ENCODE assay signal across 8 cellular contexts in the genomic region with DNA sequence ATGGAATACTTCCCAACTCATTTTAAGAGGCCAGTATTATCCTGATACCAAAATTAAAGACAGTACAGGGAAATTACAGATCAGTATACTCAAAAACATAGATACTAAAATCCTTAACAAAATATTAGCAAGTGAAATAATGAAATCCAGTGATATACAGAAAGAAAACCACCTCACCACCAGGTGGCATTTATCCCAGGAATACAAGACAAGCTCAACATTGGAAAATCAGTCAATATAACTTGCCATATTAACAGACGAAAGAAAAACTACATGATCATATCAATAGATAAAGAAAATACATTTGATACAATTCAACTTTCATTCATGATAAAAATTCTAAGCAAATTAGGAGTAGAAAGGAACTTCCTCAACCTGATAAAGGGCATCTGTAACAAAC. TPM values are rescaled to one million over a fixed set of nuclear protein-coding genes. Genes with fewer than 3 reads are reported as not detected.
DNase-seq lines count a peak whose midpoint lies in the region; ATAC-seq and TF ChIP-seq lines count a peak whose summit lies in the region.

No MANE protein-coding gene starts in this region.

- no peaks in the 10 kb centered on the region for H3K9me3 ChIP-seq in tibial artery

- H3K9me3 Mint-ChIP-seq in activated naive CD4-positive, alpha-beta T cell treated with anti-CD3 and anti-CD28 coated beads for 36 hours, result no peaks in the 10 kb centered on the region

- CTCF ChIA-PET in activated naive CD4-positive, alpha-beta T cell treated with anti-CD3 and anti-CD28 coated beads for 36 hours (lab: Charles Lee), result interaction anchor here (0.9 to 4.9 kb wide), 9 partner anchors 13 to 177 kb away, joined by 5 to 56 read pairs (median 10); no protein-coding TSS in a partner anchor

- H3K4me3 Mint-ChIP-seq in activated naive CD4-positive, alpha-beta T cell treated with anti-CD3 and anti-CD28 coated beads for 36 hours, result no peak overlapping the region

- no peaks in the 10 kb centered on the region for H3K4me1 ChIP-seq in tibial artery

- H3K27ac ChIP-seq in epithelial cell of prostate (peak overlapping the region; percentile 31), tibial artery (no peak overlapping the region)

- no peaks in the 10 kb centered on the region for H3K36me3 ChIP-seq in tibial artery

- TF ChIP-seq CTCF in tibial artery (IDR thresholded peaks at IDR 0.05), result peak; percentile 20 to 36

- H3K27ac Mint-ChIP-seq in activated naive CD4-positive, alpha-beta T cell treated with anti-CD3 and anti-CD28 coated beads for 36 hours, result no peak overlapping the region

- no peaks in the 10 kb centered on the region for H3K27me3 Mint-ChIP-seq in activated naive CD4-positive, alpha-beta T cell treated with anti-CD3 and anti-CD28 coated beads for 36 hours (ENCODE audit: low read depth)

- peaks cover 0 to 6% of the 10 kb centered on the region in 2 donors for H3K27me3 ChIP-seq in tibial artery

- H3K4me3 ChIP-seq in tibial artery, result no peak overlapping the region

- intact Hi-C loops in activated naive CD4-positive, alpha-beta T cell treated with anti-CD3 and anti-CD28 coated beads for 36 hours (cut with micrococcal nuclease), result loop anchor here (1.0 kb wide), 1 partner anchor 34 kb away; no protein-coding TSS in a partner anchor
- intact Hi-C loops in tibial artery (cut with DNase I; ENCODE audit: low total_unique reads), result loop anchor here (5.0 kb wide), 1 partner anchor 33 kb away; no protein-coding TSS in a partner anchor

- no peaks in the 10 kb centered on the region for H3K36me3 Mint-ChIP-seq in activated naive CD4-positive, alpha-beta T cell treated with anti-CD3 and anti-CD28 coated beads for 36 hours (ENCODE audit: low read depth)

- no peak for ATAC-seq in GM18909 (IDR thresholded peaks at IDR 0.05; ENCODE audit: poor library complexity, unreplicated experiment)
- no peak for ATAC-seq in stimulated activated naive CD8-positive, alpha-beta T cell treated with anti-CD3 and anti-CD28 coated beads, Interleukin-15, Interleukin-2, amounts not matched to agents 100 U/mL and 50 U/mL, for 24 hours

- H3K4me1 Mint-ChIP-seq in activated naive CD4-positive, alpha-beta T cell treated with anti-CD3 and anti-CD28 coated beads for 36 hours (ENCODE audit: low read depth), result peaks cover 21% of the 10 kb centered on the region

- peak; percentile 48 for DNase-seq in activated naive CD4-positive, alpha-beta T cell treated with anti-CD3 and anti-CD28 coated beads for 36 hours
- no peak for DNase-seq in activated naive CD4-positive, alpha-beta T cell treated with Interleukin-2 at 50 U/mL for 16 hours
- DNase-seq in NCI-H345 treated with DMSO at 0.1 percent for 48 hours (lab: John Stamatoyannopoulos, UW; ENCODE audit: unreplicated experiment), result peak; percentile 21
- DNase-seq in epithelial cell of prostate (ENCODE audit: low read depth, low spot score), result no peak
- no peak for DNase-seq in tibial artery
- no peak for DNase-seq in retina
- no peak for DNase-seq in stimulated activated naive CD8-positive, alpha-beta T cell treated with anti-CD3 and anti-CD28 coated beads, Interleukin-15, Interleukin-2, amounts not matched to agents 100 U/mL and 50 U/mL, for 24 hours

RNA-seq across cellular contexts. Expression of a gene that starts 6.7 kb away (rescaled TPM):
- total RNA-seq in activated naive CD4-positive, alpha-beta T cell treated with anti-CD3 and anti-CD28 coated beads for 36 hours, result 10 to 100 TPM; 26.6 to 28.4 TPM

RNA-seq across cellular contexts. Expression of a gene that starts 35.0 kb away (rescaled TPM):
- 10 to 100 TPM; 10.9 to 11.2 TPM for total RNA-seq in activated naive CD4-positive, alpha-beta T cell treated with anti-CD3 and anti-CD28 coated beads for 36 hours

RNA-seq across cellular contexts. Expression of a gene that starts 49.5 kb away (rescaled TPM):
- total RNA-seq in activated naive CD4-positive, alpha-beta T cell treated with anti-CD3 and anti-CD28 coated beads for 36 hours, result 10 to 100 TPM; 22.4 to 24.1 TPM

RNA-seq across cellular contexts. Expression of a gene that starts 56.6 kb away (rescaled TPM):
- 10 to 100 TPM; 38.4 to 42.9 TPM for total RNA-seq in activated naive CD4-positive, alpha-beta T cell treated with anti-CD3 and anti-CD28 coated beads for 36 hours

Comparison
In these comparisons a context has a peak if more than half of its experiments do, and no peak if none do; other contexts are left out.
1. DNase-seq: peak in activated naive CD4-positive, alpha-beta T cell treated with anti-CD3 and anti-CD28 coated beads for 36 hours (single experiment) and NCI-H345 treated with DMSO at 0.1 percent for 48 hours (single experiment); none in activated naive CD4-positive, alpha-beta T cell treated with Interleukin-2 at 50 U/mL for 16 hours (single experiment), epithelial cell of prostate (single experiment), tibial artery (0 of 2), retina (single experiment) and stimulated activated naive CD8-positive, alpha-beta T cell treated with anti-CD3 and anti-CD28 coated beads, Interleukin-15, Interleukin-2, amounts not matched to agents 100 U/mL and 50 U/mL, for 24 hours (single experiment).